In the genomic region with DNA sequence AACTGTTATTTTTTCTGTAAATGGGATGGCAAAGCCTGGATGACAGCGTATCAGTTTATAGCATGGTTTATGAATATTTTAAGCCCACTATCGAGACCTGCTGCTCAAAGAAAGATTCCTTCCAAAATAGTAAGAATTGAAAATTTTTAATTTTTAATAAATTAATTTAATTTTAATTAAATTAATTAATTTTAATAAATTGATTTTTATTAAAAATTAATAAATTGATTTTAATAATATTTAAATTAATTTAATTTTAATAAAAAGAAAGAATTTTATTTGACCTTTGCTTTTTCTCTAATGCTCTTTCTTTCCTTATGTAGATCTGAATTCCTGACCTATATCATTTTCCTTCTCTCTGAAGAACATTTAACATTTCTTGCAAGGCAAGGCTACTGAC, we compare ENCODE assay signal across 17 cellular contexts.
DNase-seq lines count a peak whose midpoint lies in the region; ATAC-seq, FAIRE-seq and TF ChIP-seq lines count a peak whose summit lies in the region.
"Had no signal": no experiment of that assay in that cellular context is flagged by ENCODE, and none has a peak within 500 bp of the region (broad histone marks: within the 10 kb centered on the region; RNA-seq: fewer than 3 reads in every experiment).

No MANE protein-coding gene starts in this region.

- WGBS in pancreas, 2 donors = 98 to 99% methylated on average over 2 of the region's 2 CpGs

- peaks cover 0 to 3% (median 0%) of the 10 kb centered on the region in 3 donors for H3K4me1 ChIP-seq in pancreas
- H3K4me1 ChIP-seq: A549, Caco-2, HAP-1 had no signal

- ATAC-seq in pancreas = no peak
- ATAC-seq in GM21526 (IDR thresholded peaks at IDR 0.05; ENCODE audit: low FRiP score, unreplicated experiment) = no peak
- no peak for ATAC-seq in left colon
- ATAC-seq: A549 had no signal

- intact Hi-C loops in pancreas (cut with DNase I) (no loop called here), left colon (cut with DNase I, micrococcal nuclease) (no loop called here)

- DNase-seq in pancreas (no peak), nucleus accumbens (lab: John Stamatoyannopoulos, UW) (no peak), left colon (no peak)
- DNase-seq: AML-193; Caco-2; CD4-positive, alpha-beta T cell; GDM1; GM23248 had no signal

- no peaks in the 10 kb centered on the region for H3K27me3 ChIP-seq in pancreas

- no peak overlapping the region for H3K27ac ChIP-seq in pancreas
- H3K27ac ChIP-seq: A549, C4-2B, GM23248, HL-60 had no signal

- peak; percentile 87 for FAIRE-seq in TTC549 (lab: Jason Lieb, UNC)
- FAIRE-seq in endometrium (lab: Jason Lieb, UNC) = peak; percentile 81
- peak; percentile 85 for FAIRE-seq in pancreas (lab: Jason Lieb, UNC)
- FAIRE-seq: A549, D721Med, GM18507 had no signal

- no peaks in the 10 kb centered on the region for H3K9me3 ChIP-seq in pancreas
- H3K9me3 ChIP-seq: A549, HAP-1 had no signal

- H3K4me3 ChIP-seq in pancreas = no peak overlapping the region
- H3K4me3 ChIP-seq: A549, GM23248, HAP-1 had no signal

- no peak for TF ChIP-seq CTCF in pancreas (IDR thresholded peaks at IDR 0.05)

- no peaks in the 10 kb centered on the region for H3K36me3 ChIP-seq in pancreas
- H3K36me3 ChIP-seq: HAP-1 had no signal
